ENCODE assay signal across 29 cellular contexts in the genomic region with DNA sequence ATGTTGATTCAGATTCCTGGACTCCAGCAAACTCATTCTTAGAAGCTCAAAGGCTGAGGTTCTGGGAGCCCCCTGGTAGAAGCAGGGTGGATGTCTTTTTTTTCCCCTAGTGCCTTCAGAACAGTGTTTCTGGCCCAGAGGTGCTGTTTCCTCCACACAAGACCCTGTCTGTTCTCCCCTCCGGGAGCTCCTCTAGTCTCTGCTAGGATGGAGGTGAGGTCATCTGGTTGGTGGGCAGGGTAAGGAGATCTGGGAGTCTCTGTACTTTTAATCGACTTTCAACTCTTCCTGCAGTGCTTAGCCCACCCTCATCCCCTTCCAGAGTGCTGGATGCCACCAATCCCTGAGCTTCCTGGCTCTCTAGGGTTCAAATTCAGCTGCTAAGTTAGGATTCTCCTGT.
"Had no signal": no experiment of that assay in that cellular context is flagged by ENCODE, and none has a peak within 500 bp of the region (broad histone marks: within the 10 kb centered on the region; RNA-seq: fewer than 3 reads in every experiment).

No MANE protein-coding gene starts in this region.

- ATAC-seq: activated CD4-positive, CD25-positive, alpha-beta regulatory T cell treated with anti-CD3 and anti-CD28 coated beads, Interleukin-2, amount 50 U/mL, for 24 hours; activated CD8-positive, alpha-beta T cell treated with anti-CD3 and anti-CD28 coated beads for 36 hours; activated T-cell treated with anti-CD3 and anti-CD28 coated beads, Interleukin-2, amount 50 U/mL, for 4 hours; activated T-helper 17 cell treated with anti-CD3 and anti-CD28 coated beads, Interleukin-2, amount 50 U/mL, for 72 hours; effector memory CD8-positive, alpha-beta T cell; gastroesophageal sphincter; T-cell had no signal

- H3K27ac Mint-ChIP-seq: activated B cell treated with CpG ODN at 0.5 μM for 24 hours; activated CD8-positive, alpha-beta T cell treated with anti-CD3 and anti-CD28 coated beads for 36 hours; activated naive CD8-positive, alpha-beta T cell; activated T-helper 17 cell treated with anti-CD3 and anti-CD28 coated beads, Interleukin-2, amount 50 U/mL, for 72 hours; effector memory CD8-positive, alpha-beta T cell; T-cell; T-helper 1 cell treated with Interleukin-12 subunit alpha and Interleukin-12 subunit beta and Interleukin-4 antibody, amounts not matched to agents 30 μg/mL and 1 μg/mL, for 36 hours had no signal

- H3K9me3 ChIP-seq: esophagus squamous epithelium, gastroesophageal sphincter had no signal

- H3K4me1 ChIP-seq: esophagus squamous epithelium, gastroesophageal sphincter had no signal

- H3K9me3 Mint-ChIP-seq: activated CD8-positive, alpha-beta T cell treated with anti-CD3 and anti-CD28 coated beads for 36 hours; activated T-cell treated with anti-CD3 and anti-CD28 coated beads, Interleukin-2, amount 50 U/mL, for 4 hours; activated T-helper 17 cell treated with anti-CD3 and anti-CD28 coated beads, Interleukin-2, amount 50 U/mL, for 72 hours; central memory CD8-positive, alpha-beta T cell; effector memory CD8-positive, alpha-beta T cell; T-cell; T-helper 1 cell treated with Interleukin-12 subunit alpha and Interleukin-12 subunit beta and Interleukin-4 antibody, amounts not matched to agents 30 μg/mL and 1 μg/mL, for 36 hours had no signal

- H3K4me3 Mint-ChIP-seq: activated B cell treated with CpG ODN at 0.5 μM for 24 hours; activated CD8-positive, alpha-beta T cell treated with anti-CD3 and anti-CD28 coated beads for 36 hours; activated naive CD8-positive, alpha-beta T cell; activated T-cell treated with anti-CD3 and anti-CD28 coated beads, Interleukin-2, amount 50 U/mL, for 4 hours; activated T-helper 17 cell treated with anti-CD3 and anti-CD28 coated beads, Interleukin-2, amount 50 U/mL, for 72 hours; central memory CD8-positive, alpha-beta T cell; effector memory CD8-positive, alpha-beta T cell; T-cell; T-helper 1 cell treated with Interleukin-12 subunit alpha and Interleukin-12 subunit beta and Interleukin-4 antibody, amounts not matched to agents 30 μg/mL and 1 μg/mL, for 36 hours had no signal

- H3K27me3 ChIP-seq: brain microvascular endothelial cell had no signal

- H3K27ac ChIP-seq: brain microvascular endothelial cell, esophagus squamous epithelium, gastroesophageal sphincter had no signal

- H3K36me3 ChIP-seq: brain microvascular endothelial cell, esophagus squamous epithelium, gastroesophageal sphincter had no signal

- DNase-seq: activated B cell treated with CpG ODN at 0.5 μM for 24 hours; activated CD4-positive, alpha-beta T cell treated with anti-CD3 and anti-CD28 coated beads for 48 hours; activated CD4-positive, alpha-beta T cell treated with anti-CD3 and anti-CD28 coated beads, Interleukin-2, amount 50 U/mL, for 1 hour; activated CD4-positive, alpha-beta T cell treated with anti-CD3 and anti-CD28 coated beads, Interleukin-2, amount 50 U/mL, for 48 hours; activated CD8-positive, alpha-beta memory T cell treated with anti-CD3 and anti-CD28 coated beads, Interleukin-2, amount 50 U/mL, for 48 hours; activated CD8-positive, alpha-beta T cell treated with anti-CD3 and anti-CD28 coated beads for 36 hours; activated effector memory CD4-positive, alpha-beta T cell treated with Interleukin-2 at 50 U/mL for 16 hours; activated gamma-delta T cell treated with Interleukin-2 at 50 U/mL for 16 hours; activated naive CD4-positive, alpha-beta T cell treated with anti-CD3 and anti-CD28 coated beads, Interleukin-2, amount 50 U/mL, for 16 hours; activated naive CD4-positive, alpha-beta T cell treated with Interleukin-2 at 50 U/mL for 16 hours; activated T-cell treated with anti-CD3 and anti-CD28 coated beads, Interleukin-2, amount 50 U/mL, for 4 hours; amniotic stem cell; anterior cingulate cortex; brain microvascular endothelial cell; cortex of kidney; dermis blood vessel endothelial cell; effector CD4-positive, alpha-beta T cell; effector memory CD8-positive, alpha-beta T cell; erythroblast; esophagus squamous epithelium; foreskin melanocyte; SW 1271; T-cell had no signal

- H3K4me1 Mint-ChIP-seq: activated B cell treated with CpG ODN at 0.5 μM for 24 hours; activated T-helper 17 cell treated with anti-CD3 and anti-CD28 coated beads, Interleukin-2, amount 50 U/mL, for 72 hours; central memory CD8-positive, alpha-beta T cell; T-cell had no signal

- H3K36me3 Mint-ChIP-seq: activated naive CD8-positive, alpha-beta T cell; T-cell had no signal

- H3K4me3 ChIP-seq: esophagus squamous epithelium, gastroesophageal sphincter had no signal
